1 cellular context compared by ENCODE assay signal in genomic region chr3:48429416-48430358, GRCh38.
TF ChIP-seq lines count a peak whose summit lies in the region.

Gene PLXNB1, minus strand, starts transcription at chr3:48430086. Its CDS starts 5,475 bp downstream, at chr3:48424611.

TF ChIP-seq in WTC11, 78 proteins besides CTCF, POLR2A, EP300 and RAD21 (continued from another document):
- TF ChIP-seq AFF4 (CRISPR knock-in tag; IDR thresholded peaks at IDR 0.05; ENCODE audit: borderline replicate concordance): no peak
- TF ChIP-seq, protein P1, sequence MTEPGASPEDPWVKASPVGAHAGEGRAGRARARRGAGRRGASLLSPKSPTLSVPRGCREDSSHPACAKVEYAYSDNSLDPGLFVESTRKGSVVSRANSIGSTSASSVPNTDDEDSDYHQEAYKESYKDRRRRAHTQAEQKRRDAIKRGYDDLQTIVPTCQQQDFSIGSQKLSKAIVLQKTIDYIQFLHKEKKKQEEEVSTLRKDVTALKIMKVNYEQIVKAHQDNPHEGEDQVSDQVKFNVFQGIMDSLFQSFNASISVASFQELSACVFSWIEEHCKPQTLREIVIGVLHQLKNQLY (CRISPR knock-in tag; IDR thresholded peaks at IDR 0.05): no peak
- TF ChIP-seq ZNF396 (CRISPR knock-in tag; IDR thresholded peaks at IDR 0.05; ENCODE audit: borderline replicate concordance): no peak
- no peak; the same call in 1 of the 2 replicates for TF ChIP-seq ZBTB21 (CRISPR knock-in tag; IDR thresholded peaks at IDR 0.05; ENCODE audit: borderline replicate concordance)
- 0 out of 2 replicates have a peak, but pooled peaks have one; percentile 20 for TF ChIP-seq JUN (CRISPR knock-in tag; IDR thresholded peaks at IDR 0.05)
- no peak for TF ChIP-seq KAT7 (CRISPR knock-in tag; IDR thresholded peaks at IDR 0.05; ENCODE audit: borderline replicate concordance)
- no peak for TF ChIP-seq PREB (CRISPR knock-in tag; IDR thresholded peaks at IDR 0.05; ENCODE audit: borderline replicate concordance)
- TF ChIP-seq JAZF1 (CRISPR knock-in tag; IDR thresholded peaks at IDR 0.05): no peak
- no peak for TF ChIP-seq HMGA2 (CRISPR knock-in tag; IDR thresholded peaks at IDR 0.05)
- no peak for TF ChIP-seq ZNF317 (CRISPR knock-in tag; IDR thresholded peaks at IDR 0.05; ENCODE audit: borderline replicate concordance, low read depth)
- no peak for TF ChIP-seq USF1 (CRISPR knock-in tag; IDR thresholded peaks at IDR 0.05)
- no peak for TF ChIP-seq RELA (CRISPR knock-in tag; IDR thresholded peaks at IDR 0.05; ENCODE audit: borderline replicate concordance)
- no peak for TF ChIP-seq IRF2 (CRISPR knock-in tag; IDR thresholded peaks at IDR 0.05; ENCODE audit: borderline replicate concordance, low read depth)
- TF ChIP-seq TEAD1 (CRISPR knock-in tag; IDR thresholded peaks at IDR 0.05): no peak
- no peak for TF ChIP-seq ZBTB43 (CRISPR knock-in tag; IDR thresholded peaks at IDR 0.05)
- TF ChIP-seq TCF7 (CRISPR knock-in tag; IDR thresholded peaks at IDR 0.05; ENCODE audit: low read depth): no peak
- no peak for TF ChIP-seq OVOL2 (CRISPR knock-in tag; IDR thresholded peaks at IDR 0.05; ENCODE audit: borderline replicate concordance)
- no peak for TF ChIP-seq CREM (CRISPR knock-in tag; IDR thresholded peaks at IDR 0.05)
- TF ChIP-seq, protein P2, sequence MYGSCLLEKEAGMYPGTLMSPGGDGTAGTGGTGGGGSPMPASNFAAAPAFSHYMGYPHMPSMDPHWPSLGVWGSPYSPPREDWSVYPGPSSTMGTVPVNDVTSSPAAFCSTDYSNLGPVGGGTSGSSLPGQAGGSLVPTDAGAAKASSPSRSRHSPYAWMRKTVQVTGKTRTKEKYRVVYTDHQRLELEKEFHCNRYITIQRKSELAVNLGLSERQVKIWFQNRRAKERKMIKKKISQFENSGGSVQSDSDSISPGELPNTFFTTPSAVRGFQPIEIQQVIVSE (CRISPR knock-in tag; IDR thresholded peaks at IDR 0.05; ENCODE audit: borderline replicate concordance): no peak
- TF ChIP-seq GRHL2 (CRISPR knock-in tag; IDR thresholded peaks at IDR 0.05; ENCODE audit: insufficient replicate concordance, severe bottlenecking): no peak
- TF ChIP-seq E2F1 (CRISPR knock-in tag; IDR thresholded peaks at IDR 0.05): no peak
- no peak for TF ChIP-seq ZNF512 (CRISPR knock-in tag; IDR thresholded peaks at IDR 0.05; ENCODE audit: borderline replicate concordance)
- no peak for TF ChIP-seq MYBL2 (CRISPR knock-in tag; IDR thresholded peaks at IDR 0.05)
- TF ChIP-seq ZMAT4 (CRISPR knock-in tag; IDR thresholded peaks at IDR 0.05): no peak
- TF ChIP-seq EMX1 (CRISPR knock-in tag; IDR thresholded peaks at IDR 0.05): no peak
- TF ChIP-seq PRDM15 (CRISPR knock-in tag; IDR thresholded peaks at IDR 0.05): no peak
- TF ChIP-seq ZNF138 (CRISPR knock-in tag; conservative IDR thresholded peaks at IDR 0.05): no peak
- TF ChIP-seq, protein P3, sequence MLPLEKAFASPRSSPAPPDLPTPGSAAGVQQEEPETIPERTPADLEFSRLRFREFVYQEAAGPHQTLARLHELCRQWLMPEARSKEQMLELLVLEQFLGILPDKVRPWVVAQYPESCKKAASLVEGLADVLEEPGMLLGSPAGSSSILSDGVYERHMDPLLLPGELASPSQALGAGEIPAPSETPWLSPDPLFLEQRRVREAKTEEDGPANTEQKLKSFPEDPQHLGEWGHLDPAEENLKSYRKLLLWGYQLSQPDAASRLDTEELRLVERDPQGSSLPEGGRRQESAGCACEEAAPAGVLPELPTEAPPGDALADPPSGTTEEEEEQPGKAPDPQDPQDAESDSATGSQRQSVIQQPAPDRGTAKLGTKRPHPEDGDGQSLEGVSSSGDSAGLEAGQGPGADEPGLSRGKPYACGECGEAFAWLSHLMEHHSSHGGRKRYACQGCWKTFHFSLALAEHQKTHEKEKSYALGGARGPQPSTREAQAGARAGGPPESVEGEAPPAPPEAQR (CRISPR knock-in tag; IDR thresholded peaks at IDR 0.05): no peak
- TF ChIP-seq GABPB1 (CRISPR knock-in tag; IDR thresholded peaks at IDR 0.05): peak; percentile 79
- TF ChIP-seq ETV6 (CRISPR knock-in tag; IDR thresholded peaks at IDR 0.05): peak; percentile 42
- TF ChIP-seq, protein P4, sequence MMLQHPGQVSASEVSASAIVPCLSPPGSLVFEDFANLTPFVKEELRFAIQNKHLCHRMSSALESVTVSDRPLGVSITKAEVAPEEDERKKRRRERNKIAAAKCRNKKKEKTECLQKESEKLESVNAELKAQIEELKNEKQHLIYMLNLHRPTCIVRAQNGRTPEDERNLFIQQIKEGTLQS (CRISPR knock-in tag; conservative IDR thresholded peaks at IDR 0.05): no peak
- TF ChIP-seq, protein P5, sequence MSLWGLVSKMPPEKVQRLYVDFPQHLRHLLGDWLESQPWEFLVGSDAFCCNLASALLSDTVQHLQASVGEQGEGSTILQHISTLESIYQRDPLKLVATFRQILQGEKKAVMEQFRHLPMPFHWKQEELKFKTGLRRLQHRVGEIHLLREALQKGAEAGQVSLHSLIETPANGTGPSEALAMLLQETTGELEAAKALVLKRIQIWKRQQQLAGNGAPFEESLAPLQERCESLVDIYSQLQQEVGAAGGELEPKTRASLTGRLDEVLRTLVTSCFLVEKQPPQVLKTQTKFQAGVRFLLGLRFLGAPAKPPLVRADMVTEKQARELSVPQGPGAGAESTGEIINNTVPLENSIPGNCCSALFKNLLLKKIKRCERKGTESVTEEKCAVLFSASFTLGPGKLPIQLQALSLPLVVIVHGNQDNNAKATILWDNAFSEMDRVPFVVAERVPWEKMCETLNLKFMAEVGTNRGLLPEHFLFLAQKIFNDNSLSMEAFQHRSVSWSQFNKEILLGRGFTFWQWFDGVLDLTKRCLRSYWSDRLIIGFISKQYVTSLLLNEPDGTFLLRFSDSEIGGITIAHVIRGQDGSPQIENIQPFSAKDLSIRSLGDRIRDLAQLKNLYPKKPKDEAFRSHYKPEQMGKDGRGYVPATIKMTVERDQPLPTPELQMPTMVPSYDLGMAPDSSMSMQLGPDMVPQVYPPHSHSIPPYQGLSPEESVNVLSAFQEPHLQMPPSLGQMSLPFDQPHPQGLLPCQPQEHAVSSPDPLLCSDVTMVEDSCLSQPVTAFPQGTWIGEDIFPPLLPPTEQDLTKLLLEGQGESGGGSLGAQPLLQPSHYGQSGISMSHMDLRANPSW (CRISPR knock-in tag; conservative IDR thresholded peaks at IDR 0.05; ENCODE audit: low read depth): no peak
